Comparison of ENCODE assay signal across 8 cellular contexts in genomic region chr3:38136807-38137614, GRCh38. TPM values are rescaled to one million over a fixed set of nuclear protein-coding genes. Genes with fewer than 3 reads are reported as not detected.
A peak's percentile ranks its signal among the peaks of the same experiment; 100 is the strongest.
DNase-seq lines count a peak whose midpoint lies in the region; ATAC-seq and TF ChIP-seq lines count a peak whose summit lies in the region.

Gene ACAA1, minus strand, starts transcription at chr3:38137127. Its CDS starts 92 bp downstream, at chr3:38137035.

- H3K27ac Mint-ChIP-seq in CD8-positive, alpha-beta T cell = peak within 1 kb of the TSS; percentile 98

- DNase-seq in CD8-positive, alpha-beta T cell = peak; percentile 93 to 98 (median 97)
- DNase-seq in HS-27A (ENCODE audit: low read depth) (peak; percentile 98), NK-92 (lab: John Stamatoyannopoulos, UW; ENCODE audit: unreplicated experiment) (peak; percentile 93), lower lobe of right lung (peak; percentile 100)
- peak; percentile 93 to 94 for DNase-seq in activated CD8-positive, alpha-beta memory T cell treated with anti-CD3 and anti-CD28 coated beads for 1 hour (ENCODE audit: extremely low read depth in 1 of 2, low read depth in 1 of 2)
- DNase-seq in stimulated activated CD4-positive, alpha-beta T cell treated with anti-CD3 and anti-CD28 coated beads, TNF-alpha, amount 100 ng/mL, for 24 hours (ENCODE audit: low read depth in 3 of 3) = peak; percentile 96 to 99 (median 96)

- H3K4me3 Mint-ChIP-seq in CD8-positive, alpha-beta T cell = peak within 1 kb of the TSS; percentile 93

- POLR2A ChIA-PET in CD8-positive, alpha-beta T cell (lab: Charles Lee) = interaction anchor here (0.6 to 3.8 kb wide), 12 partner anchors 10 to 1143 kb away, joined by 3 to 103 read pairs (median 4); partner anchors contain the start of genes DLEC1, MLH1, OXSR1 and PLCD1

- H3K9me3 Mint-ChIP-seq in CD8-positive, alpha-beta T cell = no peaks in the 10 kb centered on the region

- no peaks in the 10 kb centered on the region for H3K9me3 ChIP-seq in CD8-positive, alpha-beta T cell (ENCODE audit: low read length)
- no peaks in the 10 kb centered on the region for H3K9me3 ChIP-seq in ectodermal cell (ENCODE audit: control insufficient read depth, low read length)
- no peaks in the 10 kb centered on the region for H3K9me3 ChIP-seq in lower lobe of right lung

- H3K27ac ChIP-seq in CD8-positive, alpha-beta T cell (ENCODE audit: low read depth, low read length) = peak within 1 kb of the TSS; percentile 88
- H3K27ac ChIP-seq in ectodermal cell (ENCODE audit: insufficient read depth, low read depth, low read length, poor library complexity, severe bottlenecking) (peak within 1 kb of the TSS; percentile 75), lower lobe of right lung (peak within 1 kb of the TSS; percentile 96)

- TF ChIP-seq CTCF in CD8-positive, alpha-beta T cell (IDR thresholded peaks at IDR 0.05) = no peak
- TF ChIP-seq CTCF in lower lobe of right lung (IDR thresholded peaks at IDR 0.05) = no peak

- H3K4me3 ChIP-seq in CD8-positive, alpha-beta T cell (ENCODE audit: low read depth, low read length) = peak within 1 kb of the TSS; percentile 99
- peak within 1 kb of the TSS; percentile 78 for H3K4me3 ChIP-seq in ectodermal cell (ENCODE audit: insufficient read depth, low read depth, low read length)
- H3K4me3 ChIP-seq in lower lobe of right lung = peak within 1 kb of the TSS; percentile 97

- no peaks in the 10 kb centered on the region for H3K27me3 ChIP-seq in CD8-positive, alpha-beta T cell (ENCODE audit: insufficient read depth, low read length)
- H3K27me3 ChIP-seq in ectodermal cell (ENCODE audit: control insufficient read depth, insufficient read depth, low read length, poor library complexity, severe bottlenecking) (peaks cover 12% of the 10 kb centered on the region), lower lobe of right lung (ENCODE audit: low read depth) (no peaks in the 10 kb centered on the region)

- WGBS in ectodermal cell, 2 experiments = 0% methylated on average over 62 of the region's 62 CpGs

- peaks cover 63% of the 10 kb centered on the region for H3K36me3 Mint-ChIP-seq in CD8-positive, alpha-beta T cell

- H3K4me1 ChIP-seq in CD8-positive, alpha-beta T cell (ENCODE audit: insufficient read depth, low read length) = peaks cover 45% of the 10 kb centered on the region
- H3K4me1 ChIP-seq in ectodermal cell (ENCODE audit: control insufficient read depth, insufficient read depth, low read length) = peaks cover 11% of the 10 kb centered on the region
- H3K4me1 ChIP-seq in lower lobe of right lung = peaks cover 68% of the 10 kb centered on the region

- intact Hi-C loops in CD8-positive, alpha-beta T cell (cut with DNase I, micrococcal nuclease) = loop anchor here (1.0 to 10.0 kb wide), 6 partner anchors 28 to 1270 kb away; partner anchors contain the start of genes SCN11A (in 2 of the 2), WDR48 (in 2 of the 2), ACVR2B (in 1 of the 2) and EXOG (in 1 of the 2)
- intact Hi-C loops in lower lobe of right lung (cut with DNase I) = no loop called here

- peaks cover 70% of the 10 kb centered on the region for H3K4me1 Mint-ChIP-seq in CD8-positive, alpha-beta T cell (ENCODE audit: low read depth)

- no peaks in the 10 kb centered on the region for H3K27me3 Mint-ChIP-seq in CD8-positive, alpha-beta T cell (ENCODE audit: low read depth)

- peaks cover 20% of the 10 kb centered on the region for H3K36me3 ChIP-seq in CD8-positive, alpha-beta T cell (ENCODE audit: insufficient read depth, low read length)
- H3K36me3 ChIP-seq in ectodermal cell (ENCODE audit: control insufficient read depth, insufficient read depth, low read length) (no peaks in the 10 kb centered on the region), lower lobe of right lung (peaks cover 48% of the 10 kb centered on the region)

- CTCF ChIA-PET in CD8-positive, alpha-beta T cell (lab: Charles Lee) = interaction anchor here (0.6 to 2.6 kb wide), 4 partner anchors 9 to 140 kb away, joined by 3 to 17 read pairs (median 4); partner anchors contain the start of gene OXSR1

- ATAC-seq in CD8-positive, alpha-beta T cell = peak; percentile 86
- ATAC-seq in GM19467 (IDR thresholded peaks at IDR 0.05; ENCODE audit: unreplicated experiment) (peak; percentile 87), lower lobe of right lung (peak; percentile 96 to 97)

RNA-seq across cellular contexts. Expression of gene ACAA1, which starts in this region (rescaled TPM):
- total RNA-seq in CD8-positive, alpha-beta T cell = 10 to 100 TPM; 49.4 to 49.9 TPM
- polyA plus RNA-seq in ectodermal cell (2013, experiment 1 of 4) = 19.6 TPM
- polyA plus RNA-seq in ectodermal cell (2013, experiment 2 of 4) = 18.2 TPM
- polyA plus RNA-seq in ectodermal cell (2013, experiment 3 of 4) = 15.1 TPM
- polyA plus RNA-seq in ectodermal cell (2013, experiment 4 of 4) = 19.2 TPM
- total RNA-seq in lower lobe of right lung = 88.3 TPM

Comparison
In these comparisons a context has a peak if more than half of its experiments do, and no peak if none do; other contexts are left out.
1. Peak in every context shown above with its lines: DNase-seq, ATAC-seq, H3K4me3 ChIP-seq and H3K27ac ChIP-seq.